ENCODE assay signal across 17 cellular contexts in genomic region chr4:7387925-7388324, GRCh38. TPM values are rescaled to one million over a fixed set of nuclear protein-coding genes. Genes with fewer than 3 reads are reported as not detected.
"Had no signal": no experiment of that assay in that cellular context is flagged by ENCODE, and none has a peak within 500 bp of the region (broad histone marks: within the 10 kb centered on the region; RNA-seq: fewer than 3 reads in every experiment).

No MANE protein-coding gene starts in this region.

- H3K27ac Mint-ChIP-seq: activated CD4-positive, alpha-beta T cell treated with anti-CD3 and anti-CD28 coated beads for 36 hours; activated naive CD8-positive, alpha-beta T cell; activated T-helper 2 cell treated with anti-CD3 and anti-CD28 coated beads, Interferon-gamma antibody, Interleukin-2, Interleukin-4, amounts not matched to agents 10 μg/mL and 5 μg/mL and 100 μg/mL, durations not matched to agents 14 hours and 24 hours and 36 hours; neural progenitor cell had no signal

- H3K4me3 Mint-ChIP-seq: activated CD4-positive, alpha-beta T cell treated with anti-CD3 and anti-CD28 coated beads for 36 hours; activated naive CD8-positive, alpha-beta T cell; immature natural killer cell; neural progenitor cell had no signal

- H3K4me3 ChIP-seq: esophagus muscularis mucosa, neural progenitor cell, stomach, thoracic aorta had no signal

- H3K36me3 ChIP-seq: esophagus muscularis mucosa, neural progenitor cell, stomach, thoracic aorta had no signal

- H3K27ac ChIP-seq: esophagus muscularis mucosa, neural progenitor cell, parathyroid adenoma, stomach, thoracic aorta, VCaP had no signal

- H3K9me3 Mint-ChIP-seq: immature natural killer cell, neural progenitor cell had no signal

- H3K4me2 ChIP-seq: neural progenitor cell had no signal

- ATAC-seq: activated CD4-positive, alpha-beta T cell treated with anti-CD3 and anti-CD28 coated beads for 36 hours; left colon had no signal

- H3K9ac ChIP-seq: neural progenitor cell, parathyroid adenoma had no signal

- H3K4me1 Mint-ChIP-seq: activated CD4-positive, alpha-beta T cell treated with anti-CD3 and anti-CD28 coated beads for 36 hours; immature natural killer cell had no signal

- H3K27me3 ChIP-seq: esophagus muscularis mucosa, neural progenitor cell had no signal

- H3K36me3 Mint-ChIP-seq: activated naive CD8-positive, alpha-beta T cell; immature natural killer cell; neural progenitor cell had no signal

- H3K27me3 Mint-ChIP-seq: activated CD4-positive, alpha-beta T cell treated with anti-CD3 and anti-CD28 coated beads for 36 hours; activated naive CD8-positive, alpha-beta T cell had no signal

- H3K9me3 ChIP-seq: esophagus muscularis mucosa, stomach, thoracic aorta had no signal

- DNase-seq: activated CD4-positive, alpha-beta T cell treated with anti-CD3 and anti-CD28 coated beads for 36 hours; anterior cingulate cortex; glutamatergic neuron; immature natural killer cell; stomach; T-helper 1 cell had no signal

- H3K4me1 ChIP-seq: parathyroid adenoma, stomach had no signal

RNA-seq across cellular contexts. Expression of gene PSAPL1, which starts 46.8 kb away (rescaled TPM):
- total RNA-seq: activated CD4-positive, alpha-beta T cell treated with anti-CD3 and anti-CD28 coated beads for 36 hours; activated T-helper 2 cell treated with anti-CD3 and anti-CD28 coated beads, Interferon-gamma antibody, Interleukin-2, Interleukin-4, amounts not matched to agents 10 μg/mL and 5 μg/mL and 100 μg/mL, durations not matched to agents 14 hours and 24 hours and 36 hours; esophagus muscularis mucosa; fibroblast of villous mesenchyme; left colon; renal cortical epithelial cell; skeletal muscle tissue had no signal
